ENCODE assay signal across 8 cellular contexts in the genomic region with DNA sequence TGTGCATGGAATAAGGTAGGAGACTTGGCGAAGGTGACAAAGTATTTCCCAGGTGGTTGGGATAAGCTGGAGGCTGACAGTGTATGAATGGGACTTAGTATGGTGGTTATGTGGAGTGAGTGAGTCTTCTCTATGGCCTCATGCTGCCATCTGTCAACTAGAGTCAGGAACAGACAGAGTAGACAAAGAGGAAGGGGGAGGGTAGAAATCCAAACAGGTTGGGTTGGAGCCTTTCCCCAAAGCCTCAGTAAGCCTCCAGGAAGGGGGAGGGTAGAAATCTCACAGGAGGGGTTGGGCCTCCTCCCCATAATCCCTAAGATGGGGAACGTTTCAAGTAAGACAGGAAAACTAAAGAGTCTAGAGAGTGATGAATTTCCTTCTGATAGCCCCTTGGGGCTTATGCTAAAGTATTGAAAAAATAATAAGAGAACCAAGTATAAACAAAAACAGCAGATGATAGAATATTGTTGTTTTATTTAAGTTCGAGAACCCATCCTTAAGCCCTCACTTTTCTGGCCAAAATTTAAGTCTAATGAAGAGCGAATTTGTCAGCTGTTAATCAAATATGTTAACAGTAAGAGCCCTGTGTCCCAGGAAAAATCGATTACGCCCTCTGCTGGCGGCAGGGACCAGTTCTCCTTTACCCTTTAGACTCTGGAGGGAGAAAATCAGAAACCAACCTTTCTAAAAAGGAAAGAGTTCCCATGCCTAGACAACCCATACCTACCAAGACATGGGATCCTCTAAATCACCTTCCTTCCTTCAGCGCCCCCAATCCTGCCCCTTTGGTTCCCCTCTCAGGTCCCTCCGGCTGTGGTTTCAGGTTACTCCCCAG. TPM values are rescaled to one million over a fixed set of nuclear protein-coding genes. Genes with fewer than 3 reads are reported as not detected.
A peak's percentile ranks its signal among the peaks of the same experiment; 100 is the strongest.
DNase-seq lines count a peak whose midpoint lies in the region; ATAC-seq lines count a peak whose summit lies in the region.

No MANE protein-coding gene starts in this region.

- peak overlapping the region; percentile 14 for H3K27ac ChIP-seq in right cardiac atrium (ENCODE audit: low read length)

- intact Hi-C loops in right cardiac atrium (cut with DNase I) = no loop called here

- H3K4me3 ChIP-seq in MG63 (no peak overlapping the region), right cardiac atrium (ENCODE audit: low read length) (peak overlapping the region; percentile 47)

- H3K4me1 ChIP-seq in right cardiac atrium (ENCODE audit: control insufficient read depth, insufficient read depth, low read length) = peaks cover 4% of the 10 kb centered on the region

- WGBS in right cardiac atrium = 13% methylated on average over 9 of the region's 9 CpGs

- DNase-seq in EL (peak; percentile 64), H4 (ENCODE audit: low spot score) (peak; percentile 61), MG63 (peak; percentile 38), SW 1271 (lab: John Stamatoyannopoulos, UW) (peak; percentile 7 to 33), amniotic stem cell (lab: John Stamatoyannopoulos, UW) (peak; percentile 51), right cardiac atrium (peak; percentile 79 to 91 (median 86)), retina (peak; percentile 79), middle frontal gyrus (ENCODE audit: extremely low spot score, low spot score) (no peak)

- ATAC-seq in right cardiac atrium = peak; percentile 84 to 86

- no peaks in the 10 kb centered on the region for H3K9me3 ChIP-seq in MG63
- no peaks in the 10 kb centered on the region for H3K9me3 ChIP-seq in right cardiac atrium (ENCODE audit: control insufficient read depth, low read length)

- no peaks in the 10 kb centered on the region for H3K36me3 ChIP-seq in MG63

- H3K27me3 ChIP-seq in MG63 (no peaks in the 10 kb centered on the region), right cardiac atrium (ENCODE audit: control insufficient read depth, insufficient read depth) (no peaks in the 10 kb centered on the region)

RNA-seq across cellular contexts. Expression of a gene that starts 1.8 kb away (rescaled TPM):
- 0.14 TPM in 1 of 2 replicates, not detected in the other for total RNA-seq in H4 (2014; rRNA removed; shearing (Covaris generic))
- not detected in 2 replicates for total RNA-seq in MG63 (2014; rRNA removed; shearing (Covaris generic); ENCODE audit: low replicate concordance)
- not detected for total RNA-seq in right cardiac atrium
- polyA plus RNA-seq in right cardiac atrium = 0.07 TPM

RNA-seq across cellular contexts. Expression of a gene that starts 19.8 kb away (rescaled TPM):
- total RNA-seq in H4 (2014; rRNA removed; shearing (Covaris generic)) = 172 and 178 TPM in 2 replicates
- not detected in 2 replicates for total RNA-seq in MG63 (2014; rRNA removed; shearing (Covaris generic); ENCODE audit: low replicate concordance)
- total RNA-seq in right cardiac atrium = under 1 TPM; 0.22 to 0.68 (median 0.42) TPM
- 0.18 TPM for polyA plus RNA-seq in right cardiac atrium

Comparison
In these comparisons a context has a peak if more than half of its experiments do, and no peak if none do; other contexts are left out.
1. RNA of a gene that starts 19.8 kb away (total RNA-seq): 172 to 178 TPM in H4; 0.22 to 0.68 TPM in right cardiac atrium and not detected in MG63; every median in the first group is over 100 times any median in the second.